Comparison of ENCODE assay signal across 22 cellular contexts in genomic region chr21:17777321-17777720, GRCh38. TPM values are rescaled to one million over a fixed set of nuclear protein-coding genes. Genes with fewer than 3 reads are reported as not detected.
DNase-seq lines count a peak whose midpoint lies in the region; ATAC-seq and TF ChIP-seq lines count a peak whose summit lies in the region.
"Had no signal": no experiment of that assay in that cellular context is flagged by ENCODE, and none has a peak within 500 bp of the region (broad histone marks: within the 10 kb centered on the region; RNA-seq: fewer than 3 reads in every experiment).

No MANE protein-coding gene starts in this region.

- no peaks in the 10 kb centered on the region for H3K9me3 ChIP-seq in smooth muscle cell (replicated peaks; ENCODE audit: low read depth)
- H3K9me3 ChIP-seq: body of pancreas, gastroesophageal sphincter, lower lobe of right lung, suprapubic skin, vagina had no signal

- no peak for DNase-seq in activated naive CD4-positive, alpha-beta T cell treated with anti-CD3 and anti-CD28 coated beads for 36 hours
- no peak for DNase-seq in activated naive CD4-positive, alpha-beta T cell treated with anti-CD3 and anti-CD28 coated beads, Interleukin-2, amount 10 ng/mL, durations not matched to agents 7 days and 5 days
- DNase-seq in M059J (ENCODE audit: low read depth) = peak; percentile 54
- DNase-seq in activated naive CD8-positive, alpha-beta T cell treated with anti-CD3 and anti-CD28 coated beads for 36 hours = no peak
- no peak for DNase-seq in stimulated activated effector memory CD8-positive, alpha-beta T cell treated with anti-CD3 and anti-CD28 coated beads, Interleukin-12 subunit alpha, Interleukin-12 subunit beta, amount 100 ng/mL, for 72 hours (ENCODE audit: low spot score in 2 of 2)
- DNase-seq in HUDEP-2 (lab: John Stamatoyannopoulos, UW; ENCODE audit: unreplicated experiment in 76 of 76) = no peak
- no peak for DNase-seq in smooth muscle cell (lab: John Stamatoyannopoulos, UW; ENCODE audit: unreplicated experiment)
- DNase-seq: activated B cell treated with CpG ODN at 0.5 μM for 24 hours; activated naive CD8-positive, alpha-beta T cell treated with anti-CD3 and anti-CD28 coated beads, Interleukin-2, amount 10 ng/mL, durations not matched to agents 7 days and 5 days; body of pancreas; effector CD4-positive, alpha-beta T cell; GDM1; hypothalamus; lower lobe of right lung; NCI-H1436 treated with DMSO at 0.1 percent for 48 hours; NCI-H510A had no signal

- no peaks in the 10 kb centered on the region for H3K27me3 Mint-ChIP-seq in activated naive CD4-positive, alpha-beta T cell treated with anti-CD3 and anti-CD28 coated beads for 36 hours (ENCODE audit: low read depth)
- peaks cover 5% of the 10 kb centered on the region for H3K27me3 Mint-ChIP-seq in activated naive CD4-positive, alpha-beta T cell treated with anti-CD3 and anti-CD28 coated beads, Interleukin-2, amount 10 ng/mL, durations not matched to agents 7 days and 5 days
- no peaks in the 10 kb centered on the region for H3K27me3 Mint-ChIP-seq in activated naive CD8-positive, alpha-beta T cell treated with anti-CD3 and anti-CD28 coated beads for 36 hours
- H3K27me3 Mint-ChIP-seq: activated B cell treated with CpG ODN at 0.5 μM for 24 hours; activated naive CD8-positive, alpha-beta T cell treated with anti-CD3 and anti-CD28 coated beads, Interleukin-2, amount 10 ng/mL, durations not matched to agents 7 days and 5 days; progenitor cell of endocrine pancreas had no signal

- no peak overlapping the region for H3K27ac ChIP-seq in smooth muscle cell (ENCODE audit: low read depth)
- H3K27ac ChIP-seq: body of pancreas, gastroesophageal sphincter, lower lobe of right lung, suprapubic skin, vagina had no signal

- CTCF ChIA-PET in activated naive CD4-positive, alpha-beta T cell treated with anti-CD3 and anti-CD28 coated beads for 36 hours (lab: Charles Lee) = no interaction called here
- CTCF ChIA-PET in activated naive CD4-positive, alpha-beta T cell treated with anti-CD3 and anti-CD28 coated beads, Interleukin-2, amount 10 ng/mL, durations not matched to agents 7 days and 5 days (lab: Charles Lee) = interaction anchor here (1.2 kb wide), 1 partner anchor 10 kb away, joined by 3 read pairs; no protein-coding TSS in a partner anchor

- peaks cover 15% of the 10 kb centered on the region for H3K9me3 Mint-ChIP-seq in activated naive CD4-positive, alpha-beta T cell treated with anti-CD3 and anti-CD28 coated beads for 36 hours
- H3K9me3 Mint-ChIP-seq in activated naive CD4-positive, alpha-beta T cell treated with anti-CD3 and anti-CD28 coated beads, Interleukin-2, amount 10 ng/mL, durations not matched to agents 7 days and 5 days = peaks cover 22% of the 10 kb centered on the region
- peaks cover 19% of the 10 kb centered on the region for H3K9me3 Mint-ChIP-seq in activated naive CD8-positive, alpha-beta T cell treated with anti-CD3 and anti-CD28 coated beads for 36 hours
- H3K9me3 Mint-ChIP-seq in stimulated activated effector memory CD8-positive, alpha-beta T cell treated with anti-CD3 and anti-CD28 coated beads, Interleukin-12 subunit alpha, Interleukin-12 subunit beta, amount 100 ng/mL, for 72 hours = peaks cover 11% of the 10 kb centered on the region

- H3K4me3 Mint-ChIP-seq in activated naive CD4-positive, alpha-beta T cell treated with anti-CD3 and anti-CD28 coated beads for 36 hours = no peak overlapping the region
- H3K4me3 Mint-ChIP-seq in activated naive CD4-positive, alpha-beta T cell treated with anti-CD3 and anti-CD28 coated beads, Interleukin-2, amount 10 ng/mL, durations not matched to agents 7 days and 5 days = no peak overlapping the region
- no peak overlapping the region for H3K4me3 Mint-ChIP-seq in activated naive CD8-positive, alpha-beta T cell treated with anti-CD3 and anti-CD28 coated beads for 36 hours
- no peak overlapping the region for H3K4me3 Mint-ChIP-seq in stimulated activated effector memory CD8-positive, alpha-beta T cell treated with anti-CD3 and anti-CD28 coated beads, Interleukin-12 subunit alpha, Interleukin-12 subunit beta, amount 100 ng/mL, for 72 hours
- H3K4me3 Mint-ChIP-seq: activated B cell treated with CpG ODN at 0.5 μM for 24 hours, CD14-positive monocyte had no signal

- H3K27ac Mint-ChIP-seq in activated naive CD4-positive, alpha-beta T cell treated with anti-CD3 and anti-CD28 coated beads for 36 hours = peak overlapping the region; percentile 54
- H3K27ac Mint-ChIP-seq in activated naive CD4-positive, alpha-beta T cell treated with anti-CD3 and anti-CD28 coated beads, Interleukin-2, amount 10 ng/mL, durations not matched to agents 7 days and 5 days = no peak overlapping the region
- H3K27ac Mint-ChIP-seq in activated naive CD8-positive, alpha-beta T cell treated with anti-CD3 and anti-CD28 coated beads for 36 hours = peak overlapping the region; percentile 74
- H3K27ac Mint-ChIP-seq in stimulated activated effector memory CD8-positive, alpha-beta T cell treated with anti-CD3 and anti-CD28 coated beads, Interleukin-12 subunit alpha, Interleukin-12 subunit beta, amount 100 ng/mL, for 72 hours = no peak overlapping the region
- H3K27ac Mint-ChIP-seq: activated B cell treated with CpG ODN at 0.5 μM for 24 hours; activated naive CD8-positive, alpha-beta T cell treated with anti-CD3 and anti-CD28 coated beads, Interleukin-2, amount 10 ng/mL, durations not matched to agents 7 days and 5 days; CD14-positive monocyte; progenitor cell of endocrine pancreas had no signal

- no peaks in the 10 kb centered on the region for H3K27me3 ChIP-seq in smooth muscle cell (ENCODE audit: low read depth)
- H3K27me3 ChIP-seq: body of pancreas, gastroesophageal sphincter, suprapubic skin, vagina had no signal

- no peaks in the 10 kb centered on the region for H3F3A ChIP-seq in smooth muscle cell (ENCODE audit: low read depth)

- no peak for TF ChIP-seq CTCF in smooth muscle cell (IDR thresholded peaks at IDR 0.05; ENCODE audit: borderline replicate concordance, insufficient read depth, poor library complexity, severe bottlenecking)

- no peak overlapping the region for H3K4me2 ChIP-seq in smooth muscle cell

- no peaks in the 10 kb centered on the region for H3K36me3 ChIP-seq in smooth muscle cell (ENCODE audit: low read depth)
- H3K36me3 ChIP-seq: gastroesophageal sphincter, lower lobe of right lung, suprapubic skin, vagina had no signal

- no peak overlapping the region for H3K4me3 ChIP-seq in smooth muscle cell
- H3K4me3 ChIP-seq: body of pancreas, gastroesophageal sphincter, lower lobe of right lung, suprapubic skin, vagina had no signal

- intact Hi-C loops in activated naive CD4-positive, alpha-beta T cell treated with anti-CD3 and anti-CD28 coated beads for 36 hours (cut with micrococcal nuclease) = loop anchor here (1.0 to 2.0 kb wide), 2 partner anchors 8 to 89 kb away; no protein-coding TSS in a partner anchor

- no peaks in the 10 kb centered on the region for H4K20me1 ChIP-seq in smooth muscle cell (ENCODE audit: low read depth)

- H3K9ac ChIP-seq in smooth muscle cell (ENCODE audit: low read depth) = no peak overlapping the region

- no peaks in the 10 kb centered on the region for H3K79me2 ChIP-seq in smooth muscle cell (ENCODE audit: low read depth)

- ATAC-seq in stimulated activated effector memory CD8-positive, alpha-beta T cell treated with anti-CD3 and anti-CD28 coated beads, Interleukin-12 subunit alpha, Interleukin-12 subunit beta, amount 100 ng/mL, for 72 hours = peak; percentile 40
- ATAC-seq: body of pancreas, esophagus mucosa, gastroesophageal sphincter, lower lobe of right lung had no signal

- no peaks in the 10 kb centered on the region for H3K4me1 ChIP-seq in smooth muscle cell (ENCODE audit: low read depth)
- H3K4me1 ChIP-seq: body of pancreas, gastroesophageal sphincter, vagina had no signal

- peaks cover 10% of the 10 kb centered on the region for H3K36me3 Mint-ChIP-seq in activated naive CD4-positive, alpha-beta T cell treated with anti-CD3 and anti-CD28 coated beads for 36 hours (ENCODE audit: low read depth)
- H3K36me3 Mint-ChIP-seq in activated naive CD4-positive, alpha-beta T cell treated with anti-CD3 and anti-CD28 coated beads, Interleukin-2, amount 10 ng/mL, durations not matched to agents 7 days and 5 days = peaks cover 45% of the 10 kb centered on the region
- peaks cover 35% of the 10 kb centered on the region for H3K36me3 Mint-ChIP-seq in activated naive CD8-positive, alpha-beta T cell treated with anti-CD3 and anti-CD28 coated beads for 36 hours
- peaks cover 9% of the 10 kb centered on the region for H3K36me3 Mint-ChIP-seq in stimulated activated effector memory CD8-positive, alpha-beta T cell treated with anti-CD3 and anti-CD28 coated beads, Interleukin-12 subunit alpha, Interleukin-12 subunit beta, amount 100 ng/mL, for 72 hours

- H2AFZ ChIP-seq in smooth muscle cell (ENCODE audit: low read depth) = no peak overlapping the region

- H3K4me1 Mint-ChIP-seq in activated naive CD4-positive, alpha-beta T cell treated with anti-CD3 and anti-CD28 coated beads for 36 hours (ENCODE audit: low read depth) = peaks cover 66% of the 10 kb centered on the region
- peaks cover 69% of the 10 kb centered on the region for H3K4me1 Mint-ChIP-seq in activated naive CD4-positive, alpha-beta T cell treated with anti-CD3 and anti-CD28 coated beads, Interleukin-2, amount 10 ng/mL, durations not matched to agents 7 days and 5 days
- H3K4me1 Mint-ChIP-seq in activated naive CD8-positive, alpha-beta T cell treated with anti-CD3 and anti-CD28 coated beads for 36 hours = peaks cover 60% of the 10 kb centered on the region
- H3K4me1 Mint-ChIP-seq in stimulated activated effector memory CD8-positive, alpha-beta T cell treated with anti-CD3 and anti-CD28 coated beads, Interleukin-12 subunit alpha, Interleukin-12 subunit beta, amount 100 ng/mL, for 72 hours = peaks cover 63% of the 10 kb centered on the region

RNA-seq across cellular contexts. Expression of gene C21orf91, which starts 41.8 kb away (rescaled TPM):
- total RNA-seq in activated naive CD4-positive, alpha-beta T cell treated with anti-CD3 and anti-CD28 coated beads for 36 hours = 10 to 100 TPM; 25.6 to 25.8 TPM
- 10.9 and 18.4 TPM in 2 replicates for total RNA-seq in M059J (2014; rRNA removed; shearing (Covaris generic))
- 10 to 100 TPM; 35.0 to 36.5 TPM for total RNA-seq in activated naive CD8-positive, alpha-beta T cell treated with anti-CD3 and anti-CD28 coated beads for 36 hours
- total RNA-seq in smooth muscle cell = 11.5 and 15.3 TPM in 2 replicates
- 4.8 and 6.9 TPM in 2 replicates for polyA plus RNA-seq in smooth muscle cell

Comparison
In these comparisons a context has a peak if more than half of its experiments do, and no peak if none do; other contexts are left out.
1. H3K27ac Mint-ChIP-seq: peak in activated naive CD4-positive, alpha-beta T cell treated with anti-CD3 and anti-CD28 coated beads for 36 hours (single experiment) and activated naive CD8-positive, alpha-beta T cell treated with anti-CD3 and anti-CD28 coated beads for 36 hours (single experiment); none in activated naive CD4-positive, alpha-beta T cell treated with anti-CD3 and anti-CD28 coated beads, Interleukin-2, amount 10 ng/mL, durations not matched to agents 7 days and 5 days (single experiment) and stimulated activated effector memory CD8-positive, alpha-beta T cell treated with anti-CD3 and anti-CD28 coated beads, Interleukin-12 subunit alpha, Interleukin-12 subunit beta, amount 100 ng/mL, for 72 hours (single experiment).